Comparison of ENCODE assay signal across 9 cellular contexts in the genomic region with DNA sequence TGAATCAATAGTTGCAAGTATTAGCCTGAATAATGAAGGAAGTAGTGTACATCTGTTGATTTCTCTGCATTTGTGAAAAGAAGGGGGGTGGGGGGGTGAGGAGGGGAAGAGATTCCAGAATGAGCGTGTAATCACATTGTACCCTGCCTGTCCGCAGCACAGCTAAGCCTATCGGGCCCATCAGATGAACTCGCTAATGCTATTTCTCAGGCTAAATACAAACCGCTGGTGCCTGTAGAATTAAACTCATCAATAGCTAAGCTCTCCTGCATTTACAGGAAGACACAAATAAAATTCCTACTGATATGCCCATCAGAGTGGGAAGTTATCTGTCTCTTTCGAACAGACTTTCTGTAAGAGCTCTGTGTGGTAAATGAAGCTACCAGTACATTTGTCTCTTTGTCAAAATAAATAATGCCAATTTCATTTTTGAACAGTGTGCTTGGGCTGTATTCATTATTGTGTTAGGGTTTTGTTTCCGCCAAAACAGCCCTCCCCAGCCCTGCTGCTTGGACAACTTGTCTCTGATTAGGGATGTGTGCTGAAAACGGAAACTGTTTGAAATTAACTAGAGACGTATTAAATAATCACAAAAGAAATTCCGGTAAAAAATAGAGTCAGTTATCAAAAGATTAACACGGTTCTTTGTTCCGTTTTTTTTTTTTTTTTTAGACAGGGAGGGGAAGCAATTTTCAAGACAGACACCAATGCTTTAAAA.
DNase-seq lines count a peak whose midpoint lies in the region; ATAC-seq lines count a peak whose summit lies in the region.
"Had no signal": no experiment of that assay in that cellular context is flagged by ENCODE, and none has a peak within 500 bp of the region (broad histone marks: within the 10 kb centered on the region; RNA-seq: fewer than 3 reads in every experiment).

No MANE protein-coding gene starts in this region.

- no peaks in the 10 kb centered on the region for H3K36me3 ChIP-seq in trophoblast cell (ENCODE audit: control insufficient read depth in 1 of 2, insufficient read depth in 2 of 2, low read length in 2 of 2)

- no peak overlapping the region for H2AK5ac ChIP-seq in trophoblast cell (ENCODE audit: low read length)

- H2BK120ac ChIP-seq in trophoblast cell (ENCODE audit: insufficient read depth, low read length, poor library complexity): no peak overlapping the region

- no peak overlapping the region for H3K27ac ChIP-seq in trophoblast cell (ENCODE audit: low read depth, low read length)

- no peak overlapping the region for H4K12ac ChIP-seq in trophoblast cell (ENCODE audit: low read depth, low read length)

- H3K4ac ChIP-seq in trophoblast cell (ENCODE audit: low read depth, low read length): no peak overlapping the region

- H3K79me2 ChIP-seq in trophoblast cell (ENCODE audit: control insufficient read depth, insufficient read depth, low read length, poor library complexity): no peaks in the 10 kb centered on the region

- H3K4me1 ChIP-seq in trophoblast cell (ENCODE audit: control insufficient read depth in 1 of 2, insufficient read depth in 2 of 2, low read length in 2 of 2): peaks cover 8 to 17% of the 10 kb centered on the region in 2 experiments

- no CpG with 5 or more reads among the region's 12 CpGs for WGBS in trophoblast cell (ENCODE audit: extremely low coverage, insufficient coverage, insufficient read length)

- H3K18ac ChIP-seq in trophoblast cell (ENCODE audit: low read length): no peak overlapping the region

- no peak overlapping the region for H2BK12ac ChIP-seq in trophoblast cell (ENCODE audit: low read length)

- H3K79me1 ChIP-seq in trophoblast cell (ENCODE audit: low read length): peaks cover 2% of the 10 kb centered on the region

- peak; percentile 89 for DNase-seq in NCI-H82 treated with DMSO at 0.1 percent for 48 hours (lab: John Stamatoyannopoulos, UW; ENCODE audit: unreplicated experiment)
- peak; percentile 33 for DNase-seq in globus pallidus (ENCODE audit: low spot score)
- no peak for DNase-seq in trophoblast cell
- no peak for DNase-seq in NCI-H446 (lab: John Stamatoyannopoulos, UW)
- DNase-seq in D341Med (ENCODE audit: low spot score): no peak
- no peak for DNase-seq in stimulated activated CD4-positive, alpha-beta T cell treated with anti-CD3 and anti-CD28 coated beads, Interleukin-1b, Interleukin-23, amount 100 ng/mL, for 48 hours
- DNase-seq: MV-4-11 had no signal

- H3K4me3 ChIP-seq in trophoblast cell (ENCODE audit: low read depth, low read length): no peak overlapping the region

- ATAC-seq in GM19043 (IDR thresholded peaks at IDR 0.05; ENCODE audit: low read depth, unreplicated experiment) (peak; percentile 6), GM18861 (IDR thresholded peaks at IDR 0.05; ENCODE audit: unreplicated experiment) (no peak)

- peak overlapping the region; percentile 15 for H3K4me2 ChIP-seq in trophoblast cell (ENCODE audit: low read length)

- no peak overlapping the region for H2BK5ac ChIP-seq in trophoblast cell (ENCODE audit: low read depth, low read length, poor library complexity)

- H3K27me3 ChIP-seq in trophoblast cell (ENCODE audit: insufficient read depth, low read length): no peaks in the 10 kb centered on the region

- no peak overlapping the region for H4K8ac ChIP-seq in trophoblast cell (ENCODE audit: low read depth, low read length)

- no peak overlapping the region for H3K9ac ChIP-seq in trophoblast cell (ENCODE audit: low read length)

- H3K14ac ChIP-seq in trophoblast cell (ENCODE audit: low read length): no peak overlapping the region

- H2AFZ ChIP-seq in trophoblast cell (ENCODE audit: insufficient read depth, low read length, poor library complexity): no peak overlapping the region

- H3K23ac ChIP-seq in trophoblast cell (ENCODE audit: low read length): no peak overlapping the region

- H4K91ac ChIP-seq in trophoblast cell (ENCODE audit: low read depth, low read length): no peak overlapping the region

- no peaks in the 10 kb centered on the region for H3K9me3 ChIP-seq in trophoblast cell (ENCODE audit: insufficient read depth, low read depth, low read length)

Comparison
In these comparisons a context has a peak if more than half of its experiments do, and no peak if none do; other contexts are left out.
1. DNase-seq: peak in NCI-H82 treated with DMSO at 0.1 percent for 48 hours (single experiment) and globus pallidus (single experiment); none in trophoblast cell (0 of 2), NCI-H446 (0 of 2), D341Med (single experiment) and stimulated activated CD4-positive, alpha-beta T cell treated with anti-CD3 and anti-CD28 coated beads, Interleukin-1b, Interleukin-23, amount 100 ng/mL, for 48 hours (single experiment).